Comparison of ENCODE assay signal across 8 cellular contexts in genomic region chrX:139930923-139931645, GRCh38. TPM values are rescaled to one million over a fixed set of nuclear protein-coding genes. Genes with fewer than 3 reads are reported as not detected.
DNase-seq lines count a peak whose midpoint lies in the region; ATAC-seq lines count a peak whose summit lies in the region.

No MANE protein-coding gene starts in this region.

- peaks cover 4% of the 10 kb centered on the region for H3K36me3 Mint-ChIP-seq in activated naive CD8-positive, alpha-beta T cell treated with anti-CD3 and anti-CD28 coated beads, Interleukin-2, amount 50 U/mL, for 24 hours (ENCODE audit: low read depth)

- H3K27me3 Mint-ChIP-seq in activated naive CD8-positive, alpha-beta T cell treated with anti-CD3 and anti-CD28 coated beads, Interleukin-2, amount 50 U/mL, for 24 hours, result no peaks in the 10 kb centered on the region

- H3K9me3 Mint-ChIP-seq in activated naive CD8-positive, alpha-beta T cell treated with anti-CD3 and anti-CD28 coated beads, Interleukin-2, amount 50 U/mL, for 24 hours, result no peaks in the 10 kb centered on the region

- peak overlapping the region; percentile 38 to 66 (median 65) for H3K9ac ChIP-seq in skeletal muscle tissue (ENCODE audit: low read depth in 1 of 3, low read length in 3 of 3)

- H3K27me3 ChIP-seq in skeletal muscle tissue (ENCODE audit: control insufficient read depth in 3 of 3, insufficient read depth in 3 of 3, low read length in 3 of 3), result peaks cover 0 to 4% (median 0%) of the 10 kb centered on the region in 3 donors

- H3K4me3 Mint-ChIP-seq in activated naive CD8-positive, alpha-beta T cell treated with anti-CD3 and anti-CD28 coated beads, Interleukin-2, amount 50 U/mL, for 24 hours, result peak overlapping the region; percentile 76

- H3K4me3 ChIP-seq in iPS-11a (ENCODE audit: low read depth, low read length) (peak overlapping the region; percentile 58), skeletal muscle tissue (ENCODE audit: low read length in 3 of 3) (peak overlapping the region; percentile 61 to 66 (median 65))

- no peak overlapping the region for H3K27ac ChIP-seq in skeletal muscle tissue (ENCODE audit: low read depth, low read length)

- H3K27ac Mint-ChIP-seq in activated naive CD8-positive, alpha-beta T cell treated with anti-CD3 and anti-CD28 coated beads, Interleukin-2, amount 50 U/mL, for 24 hours, result no peak overlapping the region

- no peaks in the 10 kb centered on the region for H3K4me1 ChIP-seq in skeletal muscle tissue (ENCODE audit: control insufficient read depth in 3 of 3, insufficient read depth in 3 of 3, low read length in 3 of 3)

- H3K9me3 ChIP-seq in skeletal muscle tissue (ENCODE audit: control insufficient read depth in 3 of 3, low read length in 3 of 3), result no peaks in the 10 kb centered on the region

- H3K4me1 Mint-ChIP-seq in activated naive CD8-positive, alpha-beta T cell treated with anti-CD3 and anti-CD28 coated beads, Interleukin-2, amount 50 U/mL, for 24 hours, result peaks cover 29% of the 10 kb centered on the region

- ATAC-seq in activated naive CD8-positive, alpha-beta T cell treated with anti-CD3 and anti-CD28 coated beads, Interleukin-2, amount 50 U/mL, for 24 hours, result no peak

- H3K36me3 ChIP-seq in skeletal muscle tissue (ENCODE audit: control insufficient read depth in 3 of 3, insufficient read depth in 3 of 3, low read length in 3 of 3), result no peaks in the 10 kb centered on the region

- peak; percentile 57 for DNase-seq in DMS53 (lab: John Stamatoyannopoulos, UW)
- no peak for DNase-seq in DMS53 treated with DMSO at 0.1 percent for 48 hours (lab: John Stamatoyannopoulos, UW; ENCODE audit: unreplicated experiment)
- DNase-seq in OCI-M1 (lab: John Stamatoyannopoulos, UW), result peak; percentile 75
- DNase-seq in activated naive CD8-positive, alpha-beta T cell treated with anti-CD3 and anti-CD28 coated beads, Interleukin-2, amount 50 U/mL, for 24 hours, result peak; percentile 21
- no peak for DNase-seq in NCI-H1436 treated with DMSO at 0.1 percent for 48 hours (lab: John Stamatoyannopoulos, UW)
- DNase-seq in SHP77 treated with DMSO at 0.1 percent for 48 hours (lab: John Stamatoyannopoulos, UW), result no peak

RNA-seq across cellular contexts. Expression of gene ATP11C, which starts 1.8 kb away (rescaled TPM):
- 17.7 TPM for total RNA-seq in skeletal muscle tissue

RNA-seq across cellular contexts. Expression of gene CXorf66, which starts 34.2 kb away (rescaled TPM):
- total RNA-seq in skeletal muscle tissue, result not detected

Comparison
In these comparisons a context has a peak if more than half of its experiments do, and no peak if none do; other contexts are left out.
1. DNase-seq: peak in DMS53 (single experiment), OCI-M1 (single experiment) and activated naive CD8-positive, alpha-beta T cell treated with anti-CD3 and anti-CD28 coated beads, Interleukin-2, amount 50 U/mL, for 24 hours (single experiment); none in DMS53 treated with DMSO at 0.1 percent for 48 hours (single experiment), NCI-H1436 treated with DMSO at 0.1 percent for 48 hours (single experiment) and SHP77 treated with DMSO at 0.1 percent for 48 hours (single experiment).